9 cellular contexts compared by ENCODE assay signal in genomic region chr9:124869986-124870560, GRCh38. TPM values are rescaled to one million over a fixed set of nuclear protein-coding genes. Genes with fewer than 3 reads are reported as not detected.
DNase-seq lines count a peak whose midpoint lies in the region; ATAC-seq and TF ChIP-seq lines count a peak whose summit lies in the region.
"Had no signal": no experiment of that assay in that cellular context is flagged by ENCODE, and none has a peak within 500 bp of the region (broad histone marks: within the 10 kb centered on the region; RNA-seq: fewer than 3 reads in every experiment).

No MANE protein-coding gene starts in this region.

- H3K36me3 ChIP-seq in Caco-2 (ENCODE audit: control insufficient read depth, insufficient read depth, low read length) = peaks cover 4% of the 10 kb centered on the region
- peaks cover 14% of the 10 kb centered on the region for H3K36me3 ChIP-seq in ectodermal cell (ENCODE audit: control insufficient read depth, insufficient read depth, low read length)
- H3K36me3 ChIP-seq in naive thymus-derived CD4-positive, alpha-beta T cell (ENCODE audit: control insufficient read depth in 2 of 3, insufficient read depth in 3 of 3, low read length in 3 of 3) = peaks cover 4 to 41% (median 16%) of the 10 kb centered on the region in 3 experiments

- POLR2A ChIA-PET in Caco-2 (lab: Charles Lee) = interaction anchor here (1.2 kb wide), 1 partner anchor 9 kb away, joined by 4 read pairs; no protein-coding TSS in a partner anchor
- POLR2A ChIA-PET in activated CD4-positive, alpha-beta T cell treated with anti-CD3 and anti-CD28 coated beads, Interleukin-2, amount 10 ng/mL, durations not matched to agents 7 days and 5 days (lab: Charles Lee) = interaction anchor here (1.1 kb wide), 2 partner anchors 9 to 372 kb away, joined by 3 read pairs; no protein-coding TSS in a partner anchor
- POLR2A ChIA-PET in naive thymus-derived CD4-positive, alpha-beta T cell (lab: Charles Lee) = interaction anchor here (1.0 to 2.4 kb wide), 4 partner anchors 9 to 391 kb away, joined by 3 to 12 read pairs (median 4); partner anchors contain the start of genes ARPC5L, GAPVD1 and RPL35

- no peaks in the 10 kb centered on the region for H3K9me3 Mint-ChIP-seq in Caco-2 (ENCODE audit: unreplicated experiment)
- no peaks in the 10 kb centered on the region for H3K9me3 Mint-ChIP-seq in activated CD4-positive, alpha-beta T cell treated with anti-CD3 and anti-CD28 coated beads, Interleukin-2, amount 10 ng/mL, durations not matched to agents 7 days and 5 days
- H3K9me3 Mint-ChIP-seq in naive thymus-derived CD4-positive, alpha-beta T cell = peaks cover 0 to 4% (median 0%) of the 10 kb centered on the region in 11 donors

- DNase-seq in Caco-2 = no peak
- DNase-seq in KG1 (lab: John Stamatoyannopoulos, UW) = peak; percentile 58
- DNase-seq in activated CD4-positive, alpha-beta T cell treated with anti-CD3 and anti-CD28 coated beads, Interleukin-2, amount 10 ng/mL, durations not matched to agents 7 days and 5 days = peak; percentile 79
- peak; percentile 43 to 86 (median 72) for DNase-seq in naive thymus-derived CD4-positive, alpha-beta T cell
- DNase-seq in stimulated activated naive CD8-positive, alpha-beta T cell treated with anti-CD3 and anti-CD28 coated beads, Interleukin-15, Interleukin-2, amounts not matched to agents 100 U/mL and 50 U/mL, for 24 hours = peak; percentile 89
- DNase-seq in hippocampal formation (lab: John Stamatoyannopoulos, UW) = no peak

- H3K9me3 ChIP-seq in Caco-2 (no peaks in the 10 kb centered on the region), ectodermal cell (ENCODE audit: control insufficient read depth, low read length) (no peaks in the 10 kb centered on the region)
- no peaks in the 10 kb centered on the region for H3K9me3 ChIP-seq in naive thymus-derived CD4-positive, alpha-beta T cell (ENCODE audit: control insufficient read depth in 2 of 3, low read length in 3 of 3)

- CTCF ChIA-PET in Caco-2 (lab: Charles Lee) = interaction anchor here (0.6 kb wide), 1 partner anchor 273 kb away, joined by 3 read pairs; the partner anchor contains the start of gene SCAI
- CTCF ChIA-PET in activated CD4-positive, alpha-beta T cell treated with anti-CD3 and anti-CD28 coated beads, Interleukin-2, amount 10 ng/mL, durations not matched to agents 7 days and 5 days (lab: Charles Lee) = interaction anchor here (2.2 kb wide), 1 partner anchor 17 kb away, joined by 11 read pairs; the partner anchor contains the start of gene WDR38
- CTCF ChIA-PET in naive thymus-derived CD4-positive, alpha-beta T cell (lab: Charles Lee) = interaction anchor here (0.5 to 1.2 kb wide), 3 partner anchors 14 to 18 kb away, joined by 3 read pairs; partner anchors contain the start of gene WDR38

- WGBS in ectodermal cell, 2 experiments = 25% methylated on average over 12 of the region's 12 CpGs

- intact Hi-C loops in Caco-2 (cut with micrococcal nuclease; ENCODE audit: unreplicated experiment) = loop anchor here (2.0 to 10.0 kb wide), 2 partner anchors 71 to 375 kb away; partner anchors contain the start of genes GOLGA1 and HSPA5
- intact Hi-C loops in naive thymus-derived CD4-positive, alpha-beta T cell (cut with micrococcal nuclease) = loop anchor here (1.0 to 10.0 kb wide), 14 partner anchors 8 to 1935 kb away; partner anchors contain the start of genes GOLGA1 (in 2 of the 2), HSPA5 (in 2 of the 2), WDR38 (in 2 of the 2) and ARPC5L (in 1 of the 2)

- peaks cover 28% of the 10 kb centered on the region for H3K4me1 Mint-ChIP-seq in Caco-2 (ENCODE audit: low read depth, unreplicated experiment)
- H3K4me1 Mint-ChIP-seq in activated CD4-positive, alpha-beta T cell treated with anti-CD3 and anti-CD28 coated beads, Interleukin-2, amount 10 ng/mL, durations not matched to agents 7 days and 5 days = peaks cover 57% of the 10 kb centered on the region
- peaks cover 26 to 58% (median 47%) of the 10 kb centered on the region in 7 donors for H3K4me1 Mint-ChIP-seq in naive thymus-derived CD4-positive, alpha-beta T cell

- no peak for TF ChIP-seq CTCF in Caco-2 (IDR thresholded peaks at IDR 0.05; ENCODE audit: insufficient read depth in 1 of 2, low read depth in 1 of 2, low read length in 1 of 2, severe bottlenecking in 1 of 2, unreplicated experiment in 1 of 2)

- H3K4me3 ChIP-seq in Caco-2 (ENCODE audit: low read depth, low read length) = peak overlapping the region; percentile 99
- peak overlapping the region; percentile 81 for H3K4me3 ChIP-seq in ectodermal cell (ENCODE audit: insufficient read depth, low read depth, low read length)
- H3K4me3 ChIP-seq in naive thymus-derived CD4-positive, alpha-beta T cell (ENCODE audit: low read length) = peak overlapping the region; percentile 95

- H3K27me3 ChIP-seq in Caco-2 (replicated peaks; ENCODE audit: control insufficient read depth, insufficient read depth, low read length) = no peaks in the 10 kb centered on the region
- no peaks in the 10 kb centered on the region for H3K27me3 ChIP-seq in ectodermal cell (ENCODE audit: control insufficient read depth, insufficient read depth, low read length, poor library complexity, severe bottlenecking)
- no peaks in the 10 kb centered on the region for H3K27me3 ChIP-seq in naive thymus-derived CD4-positive, alpha-beta T cell (ENCODE audit: control insufficient read depth in 2 of 2, insufficient read depth in 2 of 2, low read length in 2 of 2)

- H3K27ac ChIP-seq in ectodermal cell (ENCODE audit: insufficient read depth, low read depth, low read length, poor library complexity, severe bottlenecking) = peak overlapping the region; percentile 18
- peak overlapping the region; percentile 87 for H3K27ac ChIP-seq in naive thymus-derived CD4-positive, alpha-beta T cell (ENCODE audit: low read depth, low read length)

- no peaks in the 10 kb centered on the region for H3K27me3 Mint-ChIP-seq in Caco-2 (ENCODE audit: insufficient read depth, unreplicated experiment)
- no peaks in the 10 kb centered on the region for H3K27me3 Mint-ChIP-seq in activated CD4-positive, alpha-beta T cell treated with anti-CD3 and anti-CD28 coated beads, Interleukin-2, amount 10 ng/mL, durations not matched to agents 7 days and 5 days
- H3K27me3 Mint-ChIP-seq in naive thymus-derived CD4-positive, alpha-beta T cell = no peaks in the 10 kb centered on the region

- peaks cover 10% of the 10 kb centered on the region for H3K4me1 ChIP-seq in Caco-2
- H3K4me1 ChIP-seq in ectodermal cell (ENCODE audit: control insufficient read depth, insufficient read depth, low read length) = peaks cover 15% of the 10 kb centered on the region
- peaks cover 29 to 51% of the 10 kb centered on the region in 2 donors for H3K4me1 ChIP-seq in naive thymus-derived CD4-positive, alpha-beta T cell (ENCODE audit: control insufficient read depth in 2 of 2, insufficient read depth in 2 of 2, low read length in 2 of 2)

- H3K36me3 Mint-ChIP-seq in Caco-2 (ENCODE audit: insufficient read depth, unreplicated experiment) = peaks cover 61% of the 10 kb centered on the region
- peaks cover 39% of the 10 kb centered on the region for H3K36me3 Mint-ChIP-seq in activated CD4-positive, alpha-beta T cell treated with anti-CD3 and anti-CD28 coated beads, Interleukin-2, amount 10 ng/mL, durations not matched to agents 7 days and 5 days (ENCODE audit: low read depth)
- H3K36me3 Mint-ChIP-seq in naive thymus-derived CD4-positive, alpha-beta T cell = peaks cover 10 to 28% (median 16%) of the 10 kb centered on the region in 5 donors

- BruUV-seq in Caco-2 (replicated peaks; lab: Mats Ljungman, UMichigan) = TSS peak; percentile 62

- ATAC-seq in GM21381 (IDR thresholded peaks at IDR 0.05; ENCODE audit: unreplicated experiment) = peak; percentile 35
- ATAC-seq in naive thymus-derived CD4-positive, alpha-beta T cell = peak; percentile 59
- peak; percentile 63 for ATAC-seq in stimulated activated naive CD8-positive, alpha-beta T cell treated with anti-CD3 and anti-CD28 coated beads, Interleukin-15, Interleukin-2, amounts not matched to agents 100 U/mL and 50 U/mL, for 24 hours

- H3K4me3 Mint-ChIP-seq in Caco-2 (ENCODE audit: unreplicated experiment) = peak overlapping the region; percentile 75
- peak overlapping the region; percentile 90 for H3K4me3 Mint-ChIP-seq in activated CD4-positive, alpha-beta T cell treated with anti-CD3 and anti-CD28 coated beads, Interleukin-2, amount 10 ng/mL, durations not matched to agents 7 days and 5 days
- peak overlapping the region; percentile 87 to 96 (median 93) for H3K4me3 Mint-ChIP-seq in naive thymus-derived CD4-positive, alpha-beta T cell

- peak overlapping the region; percentile 77 for H3K27ac Mint-ChIP-seq in Caco-2 (ENCODE audit: unreplicated experiment)
- H3K27ac Mint-ChIP-seq in activated CD4-positive, alpha-beta T cell treated with anti-CD3 and anti-CD28 coated beads, Interleukin-2, amount 10 ng/mL, durations not matched to agents 7 days and 5 days = peak overlapping the region; percentile 95
- H3K27ac Mint-ChIP-seq in naive thymus-derived CD4-positive, alpha-beta T cell = peak overlapping the region; percentile 83 to 97 (median 94)

RNA-seq across cellular contexts. Expression of gene ARPC5L, which starts 8.1 kb away (rescaled TPM):
- 59.0 and 60.1 TPM in 2 replicates for total RNA-seq in Caco-2 (2022)
- total RNA-seq in activated CD4-positive, alpha-beta T cell treated with anti-CD3 and anti-CD28 coated beads, Interleukin-2, amount 10 ng/mL, durations not matched to agents 7 days and 5 days = 10 to 100 TPM; 44.1 to 63.3 TPM
- polyA plus RNA-seq in ectodermal cell (2013, experiment 1 of 4) = 45.7 TPM
- 46.7 TPM for polyA plus RNA-seq in ectodermal cell (2013, experiment 2 of 4)
- 37.3 TPM for polyA plus RNA-seq in ectodermal cell (2013, experiment 3 of 4)
- polyA plus RNA-seq in ectodermal cell (2013, experiment 4 of 4) = 39.4 TPM
- total RNA-seq in naive thymus-derived CD4-positive, alpha-beta T cell = 10 to 100 TPM; 20.0 to 66.1 (median 33.1) TPM
- 10 to 100 TPM; 36.3 to 49.2 TPM for polyA plus RNA-seq in naive thymus-derived CD4-positive, alpha-beta T cell

RNA-seq across cellular contexts. Expression of gene RPL35, which starts 8.3 kb away (rescaled TPM):
- 1,528 and 1,598 TPM in 2 replicates for total RNA-seq in Caco-2 (2022)
- 1,000 to 10,000 TPM; 1,403 to 1,537 TPM for total RNA-seq in activated CD4-positive, alpha-beta T cell treated with anti-CD3 and anti-CD28 coated beads, Interleukin-2, amount 10 ng/mL, durations not matched to agents 7 days and 5 days
- 2,080 TPM for polyA plus RNA-seq in ectodermal cell (2013, experiment 1 of 4)
- 1,899 TPM for polyA plus RNA-seq in ectodermal cell (2013, experiment 2 of 4)
- polyA plus RNA-seq in ectodermal cell (2013, experiment 3 of 4) = 2,122 TPM
- 2,198 TPM for polyA plus RNA-seq in ectodermal cell (2013, experiment 4 of 4)
- 1,000 to 10,000 TPM; 1,415 to 1,987 (median 1,778) TPM for total RNA-seq in naive thymus-derived CD4-positive, alpha-beta T cell
- 1,000 to 10,000 TPM; 2,038 to 2,135 TPM for polyA plus RNA-seq in naive thymus-derived CD4-positive, alpha-beta T cell

RNA-seq across cellular contexts. Expression of gene WDR38, which starts 16.8 kb away (rescaled TPM):
- total RNA-seq in Caco-2 (2022) = not detected in 2 replicates
- total RNA-seq in activated CD4-positive, alpha-beta T cell treated with anti-CD3 and anti-CD28 coated beads, Interleukin-2, amount 10 ng/mL, durations not matched to agents 7 days and 5 days = not detected
- polyA plus RNA-seq in ectodermal cell (2013, experiment 1 of 4) = not detected
- not detected for polyA plus RNA-seq in ectodermal cell (2013, experiment 2 of 4)
- polyA plus RNA-seq in ectodermal cell (2013, experiment 3 of 4) = not detected
- not detected for polyA plus RNA-seq in ectodermal cell (2013, experiment 4 of 4)
- not detected for total RNA-seq in naive thymus-derived CD4-positive, alpha-beta T cell
- polyA plus RNA-seq in naive thymus-derived CD4-positive, alpha-beta T cell = not detected
- total RNA-seq: activated CD8-positive, alpha-beta memory T cell treated with anti-CD3 and anti-CD28 coated beads for 36 hours had no signal

Comparison
In these comparisons a context has a peak if more than half of its experiments do, and no peak if none do; other contexts are left out.
1. DNase-seq: peak in KG1 (single experiment), activated CD4-positive, alpha-beta T cell treated with anti-CD3 and anti-CD28 coated beads, Interleukin-2, amount 10 ng/mL, durations not matched to agents 7 days and 5 days (single experiment), naive thymus-derived CD4-positive, alpha-beta T cell (9 of 9) and stimulated activated naive CD8-positive, alpha-beta T cell treated with anti-CD3 and anti-CD28 coated beads, Interleukin-15, Interleukin-2, amounts not matched to agents 100 U/mL and 50 U/mL, for 24 hours (single experiment); none in Caco-2 (0 of 2) and hippocampal formation (0 of 2).
2. Peak in every context shown above with its lines, with median percentiles within 50 percentile points of each other: H3K4me3 ChIP-seq, H3K27ac Mint-ChIP-seq, H3K4me3 Mint-ChIP-seq and ATAC-seq.